1 cellular context compared by ENCODE assay signal in the genomic region with DNA sequence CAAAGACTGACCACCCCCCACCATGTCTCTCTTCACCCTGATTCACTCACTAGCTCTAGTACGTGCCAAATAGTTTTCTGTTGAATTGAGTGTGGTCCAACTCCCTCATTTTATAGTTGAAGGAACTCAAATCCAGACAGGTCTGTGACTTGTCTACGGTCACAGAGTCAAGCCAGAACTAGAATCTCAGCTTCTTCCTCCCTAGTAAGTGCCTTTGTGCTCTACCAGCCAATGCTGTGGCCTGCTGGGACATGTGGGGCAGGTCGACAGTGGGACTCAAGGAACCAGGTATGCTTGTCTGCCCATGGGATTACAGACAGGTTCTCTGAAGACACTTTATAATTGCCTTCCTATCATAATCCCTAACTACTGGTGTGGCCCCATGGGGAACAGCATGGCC.
TF ChIP-seq lines count a peak whose summit lies in the region.

No MANE protein-coding gene starts in this region.

TF ChIP-seq in GM12878, 131 proteins besides CTCF, POLR2A, EP300 and RAD21 (continued from another document):
- TF ChIP-seq SUPT20H (IDR thresholded peaks at IDR 0.05; ENCODE audit: borderline replicate concordance, control insufficient read depth, low read depth, low read length) = no peak
- TF ChIP-seq, protein P1, sequence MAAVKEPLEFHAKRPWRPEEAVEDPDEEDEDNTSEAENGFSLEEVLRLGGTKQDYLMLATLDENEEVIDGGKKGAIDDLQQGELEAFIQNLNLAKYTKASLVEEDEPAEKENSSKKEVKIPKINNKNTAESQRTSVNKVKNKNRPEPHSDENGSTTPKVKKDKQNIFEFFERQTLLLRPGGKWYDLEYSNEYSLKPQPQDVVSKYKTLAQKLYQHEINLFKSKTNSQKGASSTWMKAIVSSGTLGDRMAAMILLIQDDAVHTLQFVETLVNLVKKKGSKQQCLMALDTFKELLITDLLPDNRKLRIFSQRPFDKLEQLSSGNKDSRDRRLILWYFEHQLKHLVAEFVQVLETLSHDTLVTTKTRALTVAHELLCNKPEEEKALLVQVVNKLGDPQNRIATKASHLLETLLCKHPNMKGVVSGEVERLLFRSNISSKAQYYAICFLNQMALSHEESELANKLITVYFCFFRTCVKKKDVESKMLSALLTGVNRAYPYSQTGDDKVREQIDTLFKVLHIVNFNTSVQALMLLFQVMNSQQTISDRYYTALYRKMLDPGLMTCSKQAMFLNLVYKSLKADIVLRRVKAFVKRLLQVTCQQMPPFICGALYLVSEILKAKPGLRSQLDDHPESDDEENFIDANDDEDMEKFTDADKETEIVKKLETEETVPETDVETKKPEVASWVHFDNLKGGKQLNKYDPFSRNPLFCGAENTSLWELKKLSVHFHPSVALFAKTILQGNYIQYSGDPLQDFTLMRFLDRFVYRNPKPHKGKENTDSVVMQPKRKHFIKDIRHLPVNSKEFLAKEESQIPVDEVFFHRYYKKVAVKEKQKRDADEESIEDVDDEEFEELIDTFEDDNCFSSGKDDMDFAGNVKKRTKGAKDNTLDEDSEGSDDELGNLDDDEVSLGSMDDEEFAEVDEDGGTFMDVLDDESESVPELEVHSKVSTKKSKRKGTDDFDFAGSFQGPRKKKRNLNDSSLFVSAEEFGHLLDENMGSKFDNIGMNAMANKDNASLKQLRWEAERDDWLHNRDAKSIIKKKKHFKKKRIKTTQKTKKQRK (IDR thresholded peaks at IDR 0.05; ENCODE audit: low read depth, low read length) = no peak
- no peak for TF ChIP-seq MYC (IDR thresholded peaks at IDR 0.05; ENCODE audit: insufficient read depth, insufficient read length, insufficient replicate concordance, low read length, severe bottlenecking)
- TF ChIP-seq, protein P2, sequence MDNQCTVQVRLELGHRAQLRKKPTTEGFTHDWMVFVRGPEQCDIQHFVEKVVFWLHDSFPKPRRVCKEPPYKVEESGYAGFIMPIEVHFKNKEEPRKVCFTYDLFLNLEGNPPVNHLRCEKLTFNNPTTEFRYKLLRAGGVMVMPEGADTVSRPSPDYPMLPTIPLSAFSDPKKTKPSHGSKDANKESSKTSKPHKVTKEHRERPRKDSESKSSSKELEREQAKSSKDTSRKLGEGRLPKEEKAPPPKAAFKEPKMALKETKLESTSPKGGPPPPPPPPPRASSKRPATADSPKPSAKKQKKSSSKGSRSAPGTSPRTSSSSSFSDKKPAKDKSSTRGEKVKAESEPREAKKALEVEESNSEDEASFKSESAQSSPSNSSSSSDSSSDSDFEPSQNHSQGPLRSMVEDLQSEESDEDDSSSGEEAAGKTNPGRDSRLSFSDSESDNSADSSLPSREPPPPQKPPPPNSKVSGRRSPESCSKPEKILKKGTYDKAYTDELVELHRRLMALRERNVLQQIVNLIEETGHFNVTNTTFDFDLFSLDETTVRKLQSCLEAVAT (IDR thresholded peaks at IDR 0.05) = no peak
- TF ChIP-seq, protein P3, sequence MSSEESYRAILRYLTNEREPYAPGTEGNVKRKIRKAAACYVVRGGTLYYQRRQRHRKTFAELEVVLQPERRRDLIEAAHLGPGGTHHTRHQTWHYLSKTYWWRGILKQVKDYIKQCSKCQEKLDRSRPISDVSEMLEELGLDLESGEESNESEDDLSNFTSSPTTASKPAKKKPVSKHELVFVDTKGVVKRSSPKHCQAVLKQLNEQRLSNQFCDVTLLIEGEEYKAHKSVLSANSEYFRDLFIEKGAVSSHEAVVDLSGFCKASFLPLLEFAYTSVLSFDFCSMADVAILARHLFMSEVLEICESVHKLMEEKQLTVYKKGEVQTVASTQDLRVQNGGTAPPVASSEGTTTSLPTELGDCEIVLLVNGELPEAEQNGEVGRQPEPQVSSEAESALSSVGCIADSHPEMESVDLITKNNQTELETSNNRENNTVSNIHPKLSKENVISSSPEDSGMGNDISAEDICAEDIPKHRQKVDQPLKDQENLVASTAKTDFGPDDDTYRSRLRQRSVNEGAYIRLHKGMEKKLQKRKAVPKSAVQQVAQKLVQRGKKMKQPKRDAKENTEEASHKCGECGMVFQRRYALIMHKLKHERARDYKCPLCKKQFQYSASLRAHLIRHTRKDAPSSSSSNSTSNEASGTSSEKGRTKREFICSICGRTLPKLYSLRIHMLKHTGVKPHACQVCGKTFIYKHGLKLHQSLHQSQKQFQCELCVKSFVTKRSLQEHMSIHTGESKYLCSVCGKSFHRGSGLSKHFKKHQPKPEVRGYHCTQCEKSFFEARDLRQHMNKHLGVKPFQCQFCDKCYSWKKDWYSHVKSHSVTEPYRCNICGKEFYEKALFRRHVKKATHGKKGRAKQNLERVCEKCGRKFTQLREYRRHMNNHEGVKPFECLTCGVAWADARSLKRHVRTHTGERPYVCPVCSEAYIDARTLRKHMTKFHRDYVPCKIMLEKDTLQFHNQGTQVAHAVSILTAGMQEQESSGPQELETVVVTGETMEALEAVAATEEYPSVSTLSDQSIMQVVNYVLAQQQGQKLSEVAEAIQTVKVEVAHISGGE (CRISPR knock-in tag; IDR thresholded peaks at IDR 0.05) = no peak
- no peak for TF ChIP-seq BRCA1 (IDR thresholded peaks at IDR 0.05; ENCODE audit: low read depth, low read length)
- TF ChIP-seq, protein P4, sequence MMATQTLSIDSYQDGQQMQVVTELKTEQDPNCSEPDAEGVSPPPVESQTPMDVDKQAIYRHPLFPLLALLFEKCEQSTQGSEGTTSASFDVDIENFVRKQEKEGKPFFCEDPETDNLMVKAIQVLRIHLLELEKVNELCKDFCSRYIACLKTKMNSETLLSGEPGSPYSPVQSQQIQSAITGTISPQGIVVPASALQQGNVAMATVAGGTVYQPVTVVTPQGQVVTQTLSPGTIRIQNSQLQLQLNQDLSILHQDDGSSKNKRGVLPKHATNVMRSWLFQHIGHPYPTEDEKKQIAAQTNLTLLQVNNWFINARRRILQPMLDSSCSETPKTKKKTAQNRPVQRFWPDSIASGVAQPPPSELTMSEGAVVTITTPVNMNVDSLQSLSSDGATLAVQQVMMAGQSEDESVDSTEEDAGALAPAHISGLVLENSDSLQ (IDR thresholded peaks at IDR 0.05) = no peak
- no peak for TF ChIP-seq PBX3 (IDR thresholded peaks at IDR 0.05; ENCODE audit: insufficient replicate concordance, low read depth, low read length)
TF ChIP-seq in GM12878: peak in this region for 0.
